1 cellular context compared by ENCODE assay signal in genomic region chr1:61337981-61338848, GRCh38.
TF ChIP-seq lines count a peak whose summit lies in the region.

No MANE protein-coding gene starts in this region.

TF ChIP-seq in HepG2, 621 proteins besides CTCF, POLR2A, EP300 and RAD21 (continued from another document and continues in another):
- TF ChIP-seq AGO2 (optimal IDR thresholded peaks at IDR 0.05; ENCODE audit: low read depth, low read length) (no peak), FOXC1 (CRISPR knock-in tag; IDR thresholded peaks at IDR 0.05; ENCODE audit: borderline replicate concordance) (no peak), ZBTB33 (CRISPR knock-in tag; IDR thresholded peaks at IDR 0.05) (no peak), U2AF1 (optimal IDR thresholded peaks at IDR 0.05; ENCODE audit: low read depth, low read length) (no peak), KLF6 (CRISPR knock-in tag; IDR thresholded peaks at IDR 0.05) (no peak), ZNF614 (CRISPR knock-in tag; IDR thresholded peaks at IDR 0.05; ENCODE audit: borderline replicate concordance) (0 out of 2 replicates have a peak, but pooled peaks have one; percentile 48), POGZ (CRISPR knock-in tag; IDR thresholded peaks at IDR 0.05) (no peak; the same call in 1 of the 2 replicates), ZNF644 (CRISPR knock-in tag; IDR thresholded peaks at IDR 0.05; ENCODE audit: low read depth) (no peak), SP140L (CRISPR knock-in tag; IDR thresholded peaks at IDR 0.05; ENCODE audit: borderline replicate concordance) (no peak), ZNF790 (CRISPR knock-in tag; IDR thresholded peaks at IDR 0.05; ENCODE audit: borderline replicate concordance) (no peak), EED (CRISPR knock-in tag; IDR thresholded peaks at IDR 0.05) (no peak), KLF16 (CRISPR knock-in tag; IDR thresholded peaks at IDR 0.05) (peak in 1 of 2 experiments; percentile 35; a peak in 1 of 4 replicates), TEAD3 (CRISPR knock-in tag; optimal IDR thresholded peaks at IDR 0.05; ENCODE audit: borderline replicate concordance) (peak; percentile 96), ZNF83 (CRISPR knock-in tag; IDR thresholded peaks at IDR 0.05; ENCODE audit: borderline replicate concordance) (no peak), PHF21A (CRISPR knock-in tag; IDR thresholded peaks at IDR 0.05) (peak; percentile 83), ZNF431 (CRISPR knock-in tag; IDR thresholded peaks at IDR 0.05; ENCODE audit: borderline replicate concordance, low read depth) (no peak), DNMT1 (CRISPR knock-in tag; IDR thresholded peaks at IDR 0.05) (no peak), SP4 (CRISPR knock-in tag; IDR thresholded peaks at IDR 0.05) (no peak; the same call in 1 of the 2 replicates), CBX1 (IDR thresholded peaks at IDR 0.05; ENCODE audit: low read depth) (no peak), ZNF383 (CRISPR knock-in tag; IDR thresholded peaks at IDR 0.05; ENCODE audit: borderline replicate concordance) (no peak), SETDB1 (CRISPR knock-in tag; IDR thresholded peaks at IDR 0.05; ENCODE audit: borderline replicate concordance) (no peak), ZNF17 (CRISPR knock-in tag; IDR thresholded peaks at IDR 0.05) (no peak), SIX4 (CRISPR knock-in tag; IDR thresholded peaks at IDR 0.05) (peak; percentile 33; the same call in 1 of the 2 replicates), SIN3B (IDR thresholded peaks at IDR 0.05; ENCODE audit: low read length) (no peak), FOXO4 (CRISPR knock-in tag; conservative IDR thresholded peaks at IDR 0.05) (no peak), ZNF547 (CRISPR knock-in tag; IDR thresholded peaks at IDR 0.05) (no peak), TMF1 (CRISPR knock-in tag; IDR thresholded peaks at IDR 0.05; ENCODE audit: low read depth) (no peak), ZNF574 (CRISPR knock-in tag; IDR thresholded peaks at IDR 0.05) (peak; percentile 52; the same call in 1 of the 2 replicates), BRCA1 (CRISPR knock-in tag; IDR thresholded peaks at IDR 0.05) (0 out of 2 replicates have a peak, but pooled peaks have one; percentile 39), CHD4 (IDR thresholded peaks at IDR 0.05; ENCODE audit: borderline replicate concordance, low read length) (peak; percentile 16; the same call in 1 of the 2 replicates), E2F5 (CRISPR knock-in tag; conservative IDR thresholded peaks at IDR 0.05) (no peak), ZNF235 (CRISPR knock-in tag; IDR thresholded peaks at IDR 0.05; ENCODE audit: borderline replicate concordance) (no peak), AGO1 (IDR thresholded peaks at IDR 0.05; ENCODE audit: low read depth, low read length, poor library complexity, severe bottlenecking) (no peak), IRF2 (CRISPR knock-in tag; IDR thresholded peaks at IDR 0.05) (peak; percentile 53), ZNF576 (CRISPR knock-in tag; IDR thresholded peaks at IDR 0.05) (no peak), ZNF337 (CRISPR knock-in tag; IDR thresholded peaks at IDR 0.05; ENCODE audit: borderline replicate concordance, low read depth) (no peak), GATAD1 (CRISPR knock-in tag; IDR thresholded peaks at IDR 0.05) (peak; percentile 20; the same call in 1 of the 2 replicates), ATAD3A (CRISPR knock-in tag; IDR thresholded peaks at IDR 0.05) (no peak), BCLAF1 (IDR thresholded peaks at IDR 0.05) (no peak), ZBTB3 (CRISPR knock-in tag; IDR thresholded peaks at IDR 0.05; ENCODE audit: borderline replicate concordance, low read depth) (no peak), SKI (IDR thresholded peaks at IDR 0.05; ENCODE audit: partially characterized antibody) (no peak), ZNF564 (CRISPR knock-in tag; IDR thresholded peaks at IDR 0.05) (no peak), ZNF550 (CRISPR knock-in tag; IDR thresholded peaks at IDR 0.05; ENCODE audit: borderline replicate concordance) (no peak), RAD51 (IDR thresholded peaks at IDR 0.05; ENCODE audit: borderline replicate concordance) (no peak), ZNF296 (CRISPR knock-in tag; conservative IDR thresholded peaks at IDR 0.05) (no peak), ZNF678 (CRISPR knock-in tag; IDR thresholded peaks at IDR 0.05) (no peak), DMAP1 (CRISPR knock-in tag; IDR thresholded peaks at IDR 0.05) (no peak), ZNF101 (CRISPR knock-in tag; IDR thresholded peaks at IDR 0.05; ENCODE audit: borderline replicate concordance, low read depth) (no peak), HNF1B (CRISPR knock-in tag; IDR thresholded peaks at IDR 0.05) (no peak), HDAC6 (IDR thresholded peaks at IDR 0.05; ENCODE audit: low read depth, low read length) (no peak), GATAD2A (CRISPR knock-in tag; IDR thresholded peaks at IDR 0.05) (peak; percentile 92), AKAP8 (CRISPR knock-in tag; IDR thresholded peaks at IDR 0.05) (no peak), PCBP1 (IDR thresholded peaks at IDR 0.05; ENCODE audit: borderline replicate concordance, low read depth, low read length) (no peak), ZIK1 (CRISPR knock-in tag; IDR thresholded peaks at IDR 0.05; ENCODE audit: borderline replicate concordance, low read depth) (no peak)
- TF ChIP-seq, protein P1, sequence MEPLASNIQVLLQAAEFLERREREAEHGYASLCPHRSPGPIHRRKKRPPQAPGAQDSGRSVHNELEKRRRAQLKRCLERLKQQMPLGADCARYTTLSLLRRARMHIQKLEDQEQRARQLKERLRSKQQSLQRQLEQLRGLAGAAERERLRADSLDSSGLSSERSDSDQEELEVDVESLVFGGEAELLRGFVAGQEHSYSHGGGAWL (CRISPR knock-in tag; IDR thresholded peaks at IDR 0.05) = no peak
- TF ChIP-seq, protein P2, sequence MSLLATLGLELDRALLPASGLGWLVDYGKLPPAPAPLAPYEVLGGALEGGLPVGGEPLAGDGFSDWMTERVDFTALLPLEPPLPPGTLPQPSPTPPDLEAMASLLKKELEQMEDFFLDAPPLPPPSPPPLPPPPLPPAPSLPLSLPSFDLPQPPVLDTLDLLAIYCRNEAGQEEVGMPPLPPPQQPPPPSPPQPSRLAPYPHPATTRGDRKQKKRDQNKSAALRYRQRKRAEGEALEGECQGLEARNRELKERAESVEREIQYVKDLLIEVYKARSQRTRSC (CRISPR knock-in tag; IDR thresholded peaks at IDR 0.05; ENCODE audit: low read depth) = no peak
- TF ChIP-seq, protein P3, sequence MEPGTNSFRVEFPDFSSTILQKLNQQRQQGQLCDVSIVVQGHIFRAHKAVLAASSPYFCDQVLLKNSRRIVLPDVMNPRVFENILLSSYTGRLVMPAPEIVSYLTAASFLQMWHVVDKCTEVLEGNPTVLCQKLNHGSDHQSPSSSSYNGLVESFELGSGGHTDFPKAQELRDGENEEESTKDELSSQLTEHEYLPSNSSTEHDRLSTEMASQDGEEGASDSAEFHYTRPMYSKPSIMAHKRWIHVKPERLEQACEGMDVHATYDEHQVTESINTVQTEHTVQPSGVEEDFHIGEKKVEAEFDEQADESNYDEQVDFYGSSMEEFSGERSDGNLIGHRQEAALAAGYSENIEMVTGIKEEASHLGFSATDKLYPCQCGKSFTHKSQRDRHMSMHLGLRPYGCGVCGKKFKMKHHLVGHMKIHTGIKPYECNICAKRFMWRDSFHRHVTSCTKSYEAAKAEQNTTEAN (CRISPR knock-in tag; conservative IDR thresholded peaks at IDR 0.05) = peak; percentile 62
